Comparison of ENCODE assay signal across 23 cellular contexts in the genomic region with DNA sequence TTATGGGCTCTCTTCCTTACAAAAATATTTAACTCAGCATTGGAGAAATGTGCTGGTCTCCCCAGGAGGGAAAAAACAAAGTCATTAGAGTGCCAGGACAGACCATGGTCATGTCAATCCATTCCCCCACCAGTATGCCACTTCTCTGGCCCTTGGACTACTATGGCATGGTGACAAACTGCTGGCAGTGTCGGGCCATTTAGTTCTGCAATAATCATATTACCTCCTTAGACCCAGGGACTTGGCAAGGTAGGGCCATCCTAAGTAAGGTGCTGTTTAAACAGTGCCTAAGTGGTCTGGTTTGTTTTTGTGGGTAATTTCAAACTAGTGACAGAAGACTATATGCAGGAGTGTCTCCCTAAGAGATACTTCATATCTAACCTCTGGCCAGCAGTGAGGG.
"Had no signal": no experiment of that assay in that cellular context is flagged by ENCODE, and none has a peak within 500 bp of the region (broad histone marks: within the 10 kb centered on the region; RNA-seq: fewer than 3 reads in every experiment).

No MANE protein-coding gene starts in this region.

- H3K4me3 ChIP-seq: MG63, PC-9, Peyer's patch, SJSA1, SK-N-MC had no signal

- DNase-seq: IMR-90, Karpas-422, KG1, MG63, NCI-H1092, NCI-H1105 treated with DMSO at 0.1 percent for 48 hours, NCI-H1417 treated with DMSO at 0.1 percent for 48 hours, NCI-H1694 treated with DMSO at 0.1 percent for 48 hours, NCI-H1930, NCI-H2171, NCI-H226, NCI-H446, NCI-H510A, NCI-H524 treated with DMSO at 0.1 percent for 48 hours, NCI-H82, OCI-M1, PC-9, Peyer's patch, SHP77 treated with DMSO at 0.1 percent for 48 hours had no signal

- ATAC-seq: HepG2, Right ventricle myocardium inferior had no signal

- H3K27ac ChIP-seq: PC-9, Peyer's patch, SJSA1, SK-N-MC had no signal
